ENCODE assay signal across 32 cellular contexts in genomic region chr1:31776511-31776910, GRCh38. TPM values are rescaled to one million over a fixed set of nuclear protein-coding genes. Genes with fewer than 3 reads are reported as not detected.
"Had no signal": no experiment of that assay in that cellular context is flagged by ENCODE, and none has a peak within 500 bp of the region (broad histone marks: within the 10 kb centered on the region; RNA-seq: fewer than 3 reads in every experiment).

No MANE protein-coding gene starts in this region.

- ATAC-seq: activated naive CD4-positive, alpha-beta T cell treated with anti-CD3 and anti-CD28 coated beads, Interleukin-2, amount 50 U/mL, for 72 hours; activated T-cell treated with anti-CD3 and anti-CD28 coated beads, Interleukin-2, amount 50 U/mL, for 72 hours; effector memory CD8-positive, alpha-beta T cell; gastroesophageal sphincter; heart right ventricle; WTC11 had no signal

- H3K27ac Mint-ChIP-seq: activated CD4-positive, alpha-beta memory T cell treated with anti-CD3 and anti-CD28 coated beads, Interleukin-2, amount 10 ng/mL, durations not matched to agents 7 days and 5 days; activated CD4-positive, alpha-beta T cell treated with anti-CD3 and anti-CD28 coated beads, Interleukin-2, amount 10 ng/mL, durations not matched to agents 7 days and 5 days; activated naive CD4-positive, alpha-beta T cell treated with anti-CD3 and anti-CD28 coated beads, Interleukin-2, amount 10 ng/mL, durations not matched to agents 7 days and 5 days; activated naive CD4-positive, alpha-beta T cell treated with anti-CD3 and anti-CD28 coated beads, Interleukin-2, amount 50 U/mL, for 72 hours; activated naive CD8-positive, alpha-beta T cell treated with anti-CD3 and anti-CD28 coated beads, Interleukin-2, amount 10 ng/mL, durations not matched to agents 7 days and 5 days; activated T-cell treated with anti-CD3 and anti-CD28 coated beads, Interleukin-2, amount 50 U/mL, for 24 hours; activated T-cell treated with anti-CD3 and anti-CD28 coated beads, Interleukin-2, amount 50 U/mL, for 72 hours; effector memory CD8-positive, alpha-beta T cell; WTC11 had no signal

- FAIRE-seq: colon, endometrium, endothelial cell of umbilical vein had no signal

- H3K36me3 ChIP-seq: ascending aorta, esophagus squamous epithelium, gastroesophageal sphincter, heart right ventricle had no signal

- DNase-seq: activated CD4-positive, alpha-beta memory T cell treated with anti-CD3 and anti-CD28 coated beads, Interleukin-2, amount 10 ng/mL, durations not matched to agents 7 days and 5 days; activated CD4-positive, alpha-beta T cell treated with anti-CD3 and anti-CD28 coated beads for 1 hour; activated CD4-positive, alpha-beta T cell treated with anti-CD3 and anti-CD28 coated beads for 4 hours; activated CD4-positive, alpha-beta T cell treated with anti-CD3 and anti-CD28 coated beads, Interleukin-2, amount 10 ng/mL, durations not matched to agents 7 days and 5 days; activated CD4-positive, alpha-beta T cell treated with anti-CD3 and anti-CD28 coated beads, Interleukin-2, amount 50 U/mL, for 4 hours; activated CD8-positive, alpha-beta memory T cell treated with anti-CD3 and anti-CD28 coated beads, Interleukin-2, amount 50 U/mL, for 48 hours; activated gamma-delta T cell; activated naive CD4-positive, alpha-beta T cell; activated naive CD4-positive, alpha-beta T cell treated with anti-CD3 and anti-CD28 coated beads, Interleukin-2, amount 10 ng/mL, durations not matched to agents 7 days and 5 days; activated naive CD8-positive, alpha-beta T cell treated with anti-CD3 and anti-CD28 coated beads, Interleukin-2, amount 10 ng/mL, durations not matched to agents 7 days and 5 days; activated T-cell treated with anti-CD3 and anti-CD28 coated beads for 4 hours; activated T-cell treated with anti-CD3 and anti-CD28 coated beads, Interleukin-2, amount 50 U/mL, for 24 hours; activated T-cell treated with anti-CD3 and anti-CD28 coated beads, Interleukin-2, amount 50 U/mL, for 72 hours; caudate nucleus; cortex of kidney; dermis blood vessel endothelial cell; effector CD4-positive, alpha-beta T cell; effector memory CD8-positive, alpha-beta T cell; esophagus squamous epithelium; foreskin melanocyte; heart right ventricle; T-helper 2 cell had no signal

- H3K4me3 Mint-ChIP-seq: activated CD4-positive, alpha-beta memory T cell treated with anti-CD3 and anti-CD28 coated beads, Interleukin-2, amount 10 ng/mL, durations not matched to agents 7 days and 5 days; activated CD4-positive, alpha-beta T cell treated with anti-CD3 and anti-CD28 coated beads, Interleukin-2, amount 10 ng/mL, durations not matched to agents 7 days and 5 days; activated naive CD4-positive, alpha-beta T cell treated with anti-CD3 and anti-CD28 coated beads, Interleukin-2, amount 10 ng/mL, durations not matched to agents 7 days and 5 days; activated naive CD8-positive, alpha-beta T cell treated with anti-CD3 and anti-CD28 coated beads, Interleukin-2, amount 10 ng/mL, durations not matched to agents 7 days and 5 days; activated T-cell treated with anti-CD3 and anti-CD28 coated beads, Interleukin-2, amount 50 U/mL, for 24 hours; activated T-cell treated with anti-CD3 and anti-CD28 coated beads, Interleukin-2, amount 50 U/mL, for 72 hours; effector memory CD8-positive, alpha-beta T cell; WTC11 had no signal

- H3K27ac ChIP-seq: ascending aorta, epithelial cell of prostate, esophagus squamous epithelium, gastroesophageal sphincter, heart right ventricle, VCaP had no signal

- H3K9me3 ChIP-seq: ascending aorta, esophagus squamous epithelium, gastroesophageal sphincter, heart right ventricle had no signal

- H3K36me3 Mint-ChIP-seq: activated naive CD4-positive, alpha-beta T cell treated with anti-CD3 and anti-CD28 coated beads, Interleukin-2, amount 10 ng/mL, durations not matched to agents 7 days and 5 days; activated naive CD8-positive, alpha-beta T cell treated with anti-CD3 and anti-CD28 coated beads, Interleukin-2, amount 10 ng/mL, durations not matched to agents 7 days and 5 days; WTC11 had no signal

- H3K4me3 ChIP-seq: ascending aorta, esophagus squamous epithelium, gastroesophageal sphincter, heart right ventricle had no signal

- H3K9me3 Mint-ChIP-seq: activated CD4-positive, alpha-beta memory T cell treated with anti-CD3 and anti-CD28 coated beads, Interleukin-2, amount 10 ng/mL, durations not matched to agents 7 days and 5 days; activated CD4-positive, alpha-beta T cell treated with anti-CD3 and anti-CD28 coated beads, Interleukin-2, amount 10 ng/mL, durations not matched to agents 7 days and 5 days; activated naive CD4-positive, alpha-beta T cell treated with anti-CD3 and anti-CD28 coated beads, Interleukin-2, amount 10 ng/mL, durations not matched to agents 7 days and 5 days; activated naive CD4-positive, alpha-beta T cell treated with anti-CD3 and anti-CD28 coated beads, Interleukin-2, amount 50 U/mL, for 72 hours; activated naive CD8-positive, alpha-beta T cell treated with anti-CD3 and anti-CD28 coated beads, Interleukin-2, amount 10 ng/mL, durations not matched to agents 7 days and 5 days; activated T-cell treated with anti-CD3 and anti-CD28 coated beads, Interleukin-2, amount 50 U/mL, for 24 hours; activated T-cell treated with anti-CD3 and anti-CD28 coated beads, Interleukin-2, amount 50 U/mL, for 72 hours; effector memory CD8-positive, alpha-beta T cell; WTC11 had no signal

RNA-seq across cellular contexts. Expression of gene SPOCD1, which starts 39.3 kb away (rescaled TPM):
- total RNA-seq: T-helper 1 cell treated with Interleukin-12 subunit alpha and Interleukin-12 subunit beta and Interleukin-4 antibody, amounts not matched to agents 30 ng/mL and 1 ng/mL, for 36 hours had no signal
